In genomic region chrX:139889760-139890159, GRCh38 we compare ENCODE assay signal across 20 cellular contexts. TPM values are rescaled to one million over a fixed set of nuclear protein-coding genes. Genes with fewer than 3 reads are reported as not detected.
A peak's percentile ranks its signal among the peaks of the same experiment; 100 is the strongest.
DNase-seq lines count a peak whose midpoint lies in the region; ATAC-seq, FAIRE-seq and TF ChIP-seq lines count a peak whose summit lies in the region.
"Had no signal": no experiment of that assay in that cellular context is flagged by ENCODE, and none has a peak within 500 bp of the region (broad histone marks: within the 10 kb centered on the region; RNA-seq: fewer than 3 reads in every experiment).

No MANE protein-coding gene starts in this region.

- TF ChIP-seq POLR2A in A549 (IDR thresholded peaks at IDR 0.05; ENCODE audit: low read length) (no peak), H54 (IDR thresholded peaks at IDR 0.05; ENCODE audit: low read depth, low read length) (no peak), suprapubic skin (IDR thresholded peaks at IDR 0.05) (no peak)

- DNase-seq in A549 (ENCODE audit: low read depth in 1 of 2, low spot score in 1 of 2) (no peak), H54 (ENCODE audit: insufficient read length, low spot score) (no peak), fibroblast of peridontal ligament (ENCODE audit: extremely low read depth) (peak; percentile 34), NCI-H2171 (lab: John Stamatoyannopoulos, UW) (no peak), suprapubic skin (ENCODE audit: low spot score in 2 of 2) (no peak), D341Med (ENCODE audit: low spot score) (no peak), SW 1271 (lab: John Stamatoyannopoulos, UW) (no peak)
- DNase-seq: activated CD4-positive, alpha-beta T cell treated with anti-CD3 and anti-CD28 coated beads for 4 hours; activated naive CD8-positive, alpha-beta T cell treated with anti-CD3 and anti-CD28 coated beads for 36 hours; left ventricle myocardium inferior; MV-4-11; naive thymus-derived CD4-positive, alpha-beta T cell; NCI-H2227 treated with DMSO at 0.1 percent for 48 hours; psoas muscle; SHP77 treated with DMSO at 0.1 percent for 48 hours; stimulated activated CD4-positive, alpha-beta T cell treated with anti-CD3 and anti-CD28 coated beads, Interleukin-15, amount 100 ng/mL, for 24 hours; substantia nigra had no signal

- H3K9me3 ChIP-seq in A549: no peaks in the 10 kb centered on the region
- no peaks in the 10 kb centered on the region for H3K9me3 ChIP-seq in suprapubic skin
- H3K9me3 ChIP-seq: left ventricle myocardium inferior, psoas muscle had no signal

- H3K4me1 ChIP-seq in A549 (peaks cover 14% of the 10 kb centered on the region; the same call in 1 of the 3 replicates), suprapubic skin (no peaks in the 10 kb centered on the region)
- H3K4me1 ChIP-seq: left ventricle myocardium inferior, psoas muscle had no signal

- 60% methylated on average over 1 of the region's 1 CpG for WGBS in A549 (ENCODE audit: missing lambda C conversion rate)
- WGBS in suprapubic skin: 15% methylated on average over 1 of the region's 1 CpG

- no peak overlapping the region for H3K4me3 ChIP-seq in A549
- no peak overlapping the region for H3K4me3 ChIP-seq in suprapubic skin
- H3K4me3 ChIP-seq: left ventricle myocardium inferior, psoas muscle had no signal

- CTCF ChIA-PET in A549 (lab: Yijun Ruan, JAX): no interaction called here

- POLR2A ChIA-PET in A549 (lab: Yijun Ruan, JAX): no interaction called here

- no peak overlapping the region for H3K4me2 ChIP-seq in A549

- TF ChIP-seq CTCF in A549 (IDR thresholded peaks at IDR 0.05) (no peak), suprapubic skin (IDR thresholded peaks at IDR 0.05) (no peak)

- H3K27me3 ChIP-seq in suprapubic skin: no peaks in the 10 kb centered on the region

- FAIRE-seq in A549 (lab: Jason Lieb, UNC): no peak
- FAIRE-seq in H54 (lab: Jason Lieb, UNC): peak; percentile 60
- FAIRE-seq: A204.1, D721Med had no signal

- H3K36me3 ChIP-seq in suprapubic skin: no peaks in the 10 kb centered on the region
- H3K36me3 ChIP-seq: left ventricle myocardium inferior had no signal

- TF ChIP-seq RAD21 in A549 (conservative IDR thresholded peaks at IDR 0.05 in 1 of 2, IDR thresholded peaks at IDR 0.05 in 1 of 2): no peak

- ATAC-seq in A549: no peak
- ATAC-seq in SK-N-SH treated with all-trans-retinoic acid at 6 μM for 48 hours: peak; percentile 52
- ATAC-seq: naive thymus-derived CD4-positive, alpha-beta T cell; psoas muscle had no signal

- TF ChIP-seq EP300 in A549 (IDR thresholded peaks at IDR 0.05): no peak
- no peak for TF ChIP-seq EP300 in suprapubic skin (IDR thresholded peaks at IDR 0.05)

- no peak overlapping the region for H3K27ac ChIP-seq in A549
- H3K27ac ChIP-seq in suprapubic skin: no peak overlapping the region
- H3K27ac ChIP-seq: left ventricle myocardium inferior, psoas muscle had no signal

TF ChIP-seq in A549, 52 proteins besides CTCF, POLR2A, EP300 and RAD21:
- TF ChIP-seq EHF (CRISPR knock-in tag; IDR thresholded peaks at IDR 0.05) (no peak), FOSL2 (IDR thresholded peaks at IDR 0.05) (no peak), FOSL2 (CRISPR knock-in tag; IDR thresholded peaks at IDR 0.05) (0 out of 2 replicates have a peak, but pooled peaks have one; percentile 9), TP53 (CRISPR knock-in tag; IDR thresholded peaks at IDR 0.05) (no peak), REST (IDR thresholded peaks at IDR 0.05) (no peak), ESRRA (IDR thresholded peaks at IDR 0.05; ENCODE audit: borderline replicate concordance, low read length) (no peak)
TF ChIP-seq in A549: peak in this region for 1.

TF ChIP-seq in SK-N-SH treated with all-trans-retinoic acid at 6 μM for 48 hours, 23 proteins besides CTCF, POLR2A, EP300 and RAD21:
- TF ChIP-seq BACH2 (CRISPR knock-in tag; IDR thresholded peaks at IDR 0.05; ENCODE audit: borderline replicate concordance) (no peak), ESRRG (CRISPR knock-in tag; IDR thresholded peaks at IDR 0.05) (no peak)

RNA-seq across cellular contexts. Expression of gene ATP11C, which starts 43.1 kb away (rescaled TPM):
- 28.6 and 34.3 TPM in 2 replicates for polyA plus RNA-seq in A549 (2011; rRNA removed)
- polyA plus RNA-seq in A549 (2012; cell fraction: cytosol; rRNA removed): 5.0 and 5.2 TPM in 2 replicates
- 3.9 and 6.4 TPM in 2 replicates for polyA plus RNA-seq in A549 (2012; cell fraction: nucleus; rRNA removed)
- polyA plus RNA-seq in A549 (2017; fragmentation: RNase III; extraction: RNeasy Plus Mini Kit Qiagen cat#74134 plus additional on column Dnase treatment): 14.9 to 16.9 TPM (median 16.4 TPM) in 3 replicates
- polyA minus RNA-seq in A549 (2011; rRNA and poly(A)+ RNA removed): 13.3 and 13.8 TPM in 2 replicates
- 10 to 100 TPM; 16.3 to 26.6 (median 18.4) TPM for total RNA-seq in suprapubic skin
